Comparison of ENCODE assay signal across 8 cellular contexts in genomic region chr2:235746257-235746934, GRCh38.
DNase-seq lines count a peak whose midpoint lies in the region; ATAC-seq, FAIRE-seq and TF ChIP-seq lines count a peak whose summit lies in the region.

No MANE protein-coding gene starts in this region.

- in situ Hi-C loops in GM13977 (cut with MboI; ENCODE audit: low pct_unique_long_range_greater_than_20kb, low sequenced_read_pairs, unreplicated experiment) = loop anchor here (25.0 kb wide), 2 partner anchors 609 to 1184 kb away; no protein-coding TSS in a partner anchor

- H3K36me3 ChIP-seq in heart right ventricle = peaks cover 0 to 64% (median 7%) of the 10 kb centered on the region in 9 donors
- no peaks in the 10 kb centered on the region for H3K36me3 ChIP-seq in psoas muscle (ENCODE audit: insufficient read depth in 1 of 2, low read depth in 1 of 2)

- no peaks in the 10 kb centered on the region for H3K36me3 Mint-ChIP-seq in activated naive CD8-positive, alpha-beta T cell treated with anti-CD3 and anti-CD28 coated beads, Interleukin-2, amount 50 U/mL, for 24 hours (ENCODE audit: low read depth)

- H3K4me3 ChIP-seq in AG09309 (ENCODE audit: control insufficient read depth, low read depth, low read length) = no peak overlapping the region
- no peak overlapping the region for H3K4me3 ChIP-seq in heart right ventricle
- H3K4me3 ChIP-seq in psoas muscle = no peak overlapping the region

- intact Hi-C loops in heart right ventricle (cut with DNase I) (loop anchor here (1.0 to 10.0 kb wide), 11 partner anchors 69 to 614 kb away; no protein-coding TSS in a partner anchor), psoas muscle (cut with DNase I) (loop anchor here (1.0 to 10.0 kb wide), 4 partner anchors 150 to 610 kb away; no protein-coding TSS in a partner anchor)

- H3K27me3 ChIP-seq in heart right ventricle = no peaks in the 10 kb centered on the region
- no peaks in the 10 kb centered on the region for H3K27me3 ChIP-seq in psoas muscle (ENCODE audit: insufficient read depth in 3 of 3, low read length in 2 of 3)

- H3K4me1 ChIP-seq in heart right ventricle (peaks cover 0 to 12% (median 0%) of the 10 kb centered on the region in 9 donors), psoas muscle (peaks cover 16% of the 10 kb centered on the region)

- no peaks in the 10 kb centered on the region for H3K27me3 Mint-ChIP-seq in activated naive CD8-positive, alpha-beta T cell treated with anti-CD3 and anti-CD28 coated beads, Interleukin-2, amount 50 U/mL, for 24 hours

- no peak overlapping the region for H3K27ac ChIP-seq in heart right ventricle
- H3K27ac ChIP-seq in psoas muscle = no peak overlapping the region

- peak; percentile 62 for DNase-seq in AG09309 (ENCODE audit: low read depth)
- peak; percentile 81 for DNase-seq in GM13977 (ENCODE audit: low spot score)
- peak; percentile 55 for DNase-seq in KG1 (lab: John Stamatoyannopoulos, UW)
- peak; percentile 63 for DNase-seq in RCC 7860 (ENCODE audit: low spot score)
- DNase-seq in activated naive CD8-positive, alpha-beta T cell treated with anti-CD3 and anti-CD28 coated beads, Interleukin-2, amount 50 U/mL, for 24 hours = peak; percentile 45
- peak in 1 of 2 donors; percentile 64 for DNase-seq in heart right ventricle
- peak in 1 of 2 donors; percentile 48 for DNase-seq in psoas muscle

- H3K4me3 Mint-ChIP-seq in activated naive CD8-positive, alpha-beta T cell treated with anti-CD3 and anti-CD28 coated beads, Interleukin-2, amount 50 U/mL, for 24 hours = no peak overlapping the region

- WGBS in heart right ventricle, 2 donors = 40 to 50% methylated on average over 12 of the region's 12 CpGs
- WGBS in psoas muscle, 3 donors = 37 to 57% (median 39%) methylated on average over 12 of the region's 12 CpGs

- peak; percentile 86 for TF ChIP-seq CTCF in AG09309 (IDR thresholded peaks at IDR 0.05; ENCODE audit: control insufficient read depth, insufficient read depth, low read depth, low read length, missing control alignments)
- TF ChIP-seq CTCF in GM13977 (IDR thresholded peaks at IDR 0.05; ENCODE audit: extremely low read depth, insufficient read depth, missing control alignments) = peak; percentile 82
- TF ChIP-seq CTCF in heart right ventricle (IDR thresholded peaks at IDR 0.05) = peak; percentile 67 to 87 (median 73)
- peak; percentile 79 for TF ChIP-seq CTCF in psoas muscle (IDR thresholded peaks at IDR 0.05)

- no peaks in the 10 kb centered on the region for H3K9me3 Mint-ChIP-seq in activated naive CD8-positive, alpha-beta T cell treated with anti-CD3 and anti-CD28 coated beads, Interleukin-2, amount 50 U/mL, for 24 hours

- H3K4me1 Mint-ChIP-seq in activated naive CD8-positive, alpha-beta T cell treated with anti-CD3 and anti-CD28 coated beads, Interleukin-2, amount 50 U/mL, for 24 hours = no peaks in the 10 kb centered on the region

- H3K9me3 ChIP-seq in heart right ventricle (no peaks in the 10 kb centered on the region), psoas muscle (no peaks in the 10 kb centered on the region)

- no peak overlapping the region for H3K27ac Mint-ChIP-seq in activated naive CD8-positive, alpha-beta T cell treated with anti-CD3 and anti-CD28 coated beads, Interleukin-2, amount 50 U/mL, for 24 hours

- ATAC-seq in activated naive CD8-positive, alpha-beta T cell treated with anti-CD3 and anti-CD28 coated beads, Interleukin-2, amount 50 U/mL, for 24 hours = peak; percentile 66
- ATAC-seq in heart right ventricle (peak; percentile 77 to 94 (median 90)), psoas muscle (peak; percentile 79 to 93 (median 89)), HG03571 (IDR thresholded peaks at IDR 0.05; ENCODE audit: unreplicated experiment) (no peak)

- peak; percentile 61 for FAIRE-seq in RCC 7860 (lab: Jason Lieb, UNC)
